8 cellular contexts compared by ENCODE assay signal in genomic region chr7:30164567-30164966, GRCh38. TPM values are rescaled to one million over a fixed set of nuclear protein-coding genes. Genes with fewer than 3 reads are reported as not detected.
A peak's percentile ranks its signal among the peaks of the same experiment; 100 is the strongest.
DNase-seq lines count a peak whose midpoint lies in the region; TF ChIP-seq lines count a peak whose summit lies in the region.

No MANE protein-coding gene starts in this region.

- H3K23ac ChIP-seq in mesendoderm (ENCODE audit: low read length), result no peak overlapping the region

- no peak overlapping the region for H3K4me2 ChIP-seq in mesendoderm (ENCODE audit: low read length)

- H2AK5ac ChIP-seq in mesendoderm (ENCODE audit: low read length), result no peak overlapping the region

- H3K4me3 ChIP-seq in mesendoderm (ENCODE audit: low read length), result no peak overlapping the region

- H3K56ac ChIP-seq in mesendoderm (ENCODE audit: low read length), result no peak overlapping the region

- H3K79me2 ChIP-seq in mesendoderm (ENCODE audit: control insufficient read depth, insufficient read depth, low read length), result no peaks in the 10 kb centered on the region

- no peaks in the 10 kb centered on the region for H3K4me1 ChIP-seq in mesendoderm (ENCODE audit: control insufficient read depth, low read depth, low read length)

- no peak overlapping the region for H3K9ac ChIP-seq in mesendoderm (ENCODE audit: low read length)

- H3K27me3 ChIP-seq in mesendoderm (ENCODE audit: insufficient read depth, low read length, poor library complexity), result no peaks in the 10 kb centered on the region

- TF ChIP-seq CTCF in LNCAP (IDR thresholded peaks at IDR 0.05), result peak; percentile 73

- H3K18ac ChIP-seq in mesendoderm (ENCODE audit: low read length), result no peak overlapping the region

- no peak overlapping the region for H2BK15ac ChIP-seq in mesendoderm (replicated peaks; ENCODE audit: low read depth)

- no peak overlapping the region for H4K5ac ChIP-seq in mesendoderm (ENCODE audit: low read length)

- H2BK120ac ChIP-seq in mesendoderm (ENCODE audit: low read depth, low read length), result no peak overlapping the region

- H4K8ac ChIP-seq in mesendoderm (ENCODE audit: low read depth, low read length), result no peak overlapping the region

- no peaks in the 10 kb centered on the region for H3K79me1 ChIP-seq in mesendoderm (ENCODE audit: low read length)

- H3K27ac ChIP-seq in mesendoderm (ENCODE audit: low read depth, low read length), result no peak overlapping the region

- DNase-seq in NCI-H524 (lab: John Stamatoyannopoulos, UW), result peak; percentile 28 to 59
- no peak for DNase-seq in NCI-H524 treated with DMSO at 0.1 percent for 48 hours (lab: John Stamatoyannopoulos, UW)
- peak; percentile 57 for DNase-seq in RKO (ENCODE audit: low spot score)
- DNase-seq in dermis microvascular lymphatic vessel endothelial cell (ENCODE audit: low read depth in 2 of 2), result peak; percentile 40 to 62
- DNase-seq in mesendoderm, result peak; percentile 75
- no peak for DNase-seq in T1000 (lab: John Stamatoyannopoulos, UW)
- DNase-seq in activated CD8-positive, alpha-beta memory T cell treated with anti-CD3 and anti-CD28 coated beads, Interleukin-2, amount 50 U/mL, for 4 hours, result no peak

- no peak overlapping the region for H2BK5ac ChIP-seq in mesendoderm (ENCODE audit: low read length)

- H3K4ac ChIP-seq in mesendoderm (ENCODE audit: low read depth, low read length), result no peak overlapping the region

- H3K36me3 ChIP-seq in mesendoderm (ENCODE audit: control insufficient read depth, insufficient read depth, low read length), result no peaks in the 10 kb centered on the region

- WGBS in mesendoderm (ENCODE audit: extremely low coverage, insufficient coverage, low lambda C conversion rate), result no CpG with 5 or more reads among the region's 6 CpGs

RNA-seq across cellular contexts. Expression of gene MTURN, which starts 29.8 kb away (rescaled TPM):
- 13.5 and 15.0 TPM in 2 replicates for total RNA-seq in dermis microvascular lymphatic vessel endothelial cell
- 1.6 TPM for polyA plus RNA-seq in mesendoderm (2013, experiment 1 of 2)
- 1.5 TPM for polyA plus RNA-seq in mesendoderm (2013, experiment 2 of 2)

Comparison
In these comparisons a context has a peak if more than half of its experiments do, and no peak if none do; other contexts are left out.
1. DNase-seq: peak in NCI-H524 (2 of 2), RKO (single experiment), dermis microvascular lymphatic vessel endothelial cell (2 of 2) and mesendoderm (single experiment); none in NCI-H524 treated with DMSO at 0.1 percent for 48 hours (single experiment), T1000 (single experiment) and activated CD8-positive, alpha-beta memory T cell treated with anti-CD3 and anti-CD28 coated beads, Interleukin-2, amount 50 U/mL, for 4 hours (single experiment).